Comparison of ENCODE assay signal across 9 cellular contexts in the genomic region with DNA sequence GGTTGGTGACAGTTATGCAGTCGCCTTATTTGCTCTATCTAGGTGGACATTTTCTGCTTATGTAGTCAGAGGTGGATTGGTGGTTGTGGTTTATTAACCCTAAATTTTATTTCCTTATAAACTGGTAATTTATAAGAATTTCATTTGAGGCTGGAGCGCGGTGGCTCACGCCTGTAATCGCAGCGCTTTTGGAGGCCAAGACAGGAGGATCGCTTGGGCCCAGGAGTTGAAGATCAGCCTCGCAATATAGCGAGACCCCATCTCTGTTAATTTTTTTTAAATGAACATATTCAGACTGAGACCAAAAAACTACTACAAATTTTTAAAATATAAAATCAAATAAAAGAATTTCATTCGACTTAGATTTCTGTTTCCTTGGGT. TPM values are rescaled to one million over a fixed set of nuclear protein-coding genes. Genes with fewer than 3 reads are reported as not detected.
A peak's percentile ranks its signal among the peaks of the same experiment; 100 is the strongest.
DNase-seq lines count a peak whose midpoint lies in the region; ATAC-seq and TF ChIP-seq lines count a peak whose summit lies in the region.
"Had no signal": no experiment of that assay in that cellular context is flagged by ENCODE, and none has a peak within 500 bp of the region (broad histone marks: within the 10 kb centered on the region; RNA-seq: fewer than 3 reads in every experiment).

No MANE protein-coding gene starts in this region.

- POLR2A ChIA-PET in T-cell (lab: Charles Lee), result no interaction called here

- TF ChIP-seq EP300 in sigmoid colon (IDR thresholded peaks at IDR 0.05), result no peak

- peak overlapping the region; percentile 86 to 90 (median 88) for H3K4me3 Mint-ChIP-seq in T-cell

- no peaks in the 10 kb centered on the region for H3K27me3 Mint-ChIP-seq in T-cell

- peaks cover 0 to 26% (median 20%) of the 10 kb centered on the region in 4 donors for H3K4me1 ChIP-seq in sigmoid colon

- H3K27ac ChIP-seq in sigmoid colon, result peak overlapping the region; percentile 90 to 97 (median 94)

- ATAC-seq in T-cell (replicated peaks in 1 of 4) (no peak), GM21360 (IDR thresholded peaks at IDR 0.05; ENCODE audit: unreplicated experiment) (no peak)

- peak overlapping the region; percentile 98 for H3K4me3 ChIP-seq in GM12875 (ENCODE audit: low read depth, low read length)
- H3K4me3 ChIP-seq in fibroblast of the aortic adventitia (ENCODE audit: low read depth, low read length), result peak overlapping the region; percentile 86
- peak overlapping the region; percentile 82 to 99 (median 95) for H3K4me3 ChIP-seq in sigmoid colon

- no peaks in the 10 kb centered on the region for H3K36me3 ChIP-seq in sigmoid colon

- H3K27ac Mint-ChIP-seq in T-cell, result peak overlapping the region; percentile 69 to 75

- peaks cover 12% of the 10 kb centered on the region for H3K36me3 Mint-ChIP-seq in T-cell

- H3K9me3 Mint-ChIP-seq in T-cell, result no peaks in the 10 kb centered on the region

- H3K9me3 ChIP-seq in sigmoid colon, result no peaks in the 10 kb centered on the region

- TF ChIP-seq CTCF in GM12875 (IDR thresholded peaks at IDR 0.05; ENCODE audit: borderline replicate concordance, insufficient read depth, low read depth, low read length) (no peak), fibroblast of the aortic adventitia (IDR thresholded peaks at IDR 0.05; ENCODE audit: insufficient read depth, low read length) (no peak), sigmoid colon (IDR thresholded peaks at IDR 0.05) (no peak)

- DNase-seq in T-cell (no peak), fibroblast of the aortic adventitia (ENCODE audit: low read depth) (peak; percentile 43), sigmoid colon (peak; percentile 62), globus pallidus (ENCODE audit: low spot score) (no peak), H4 (ENCODE audit: low spot score) (no peak)
- no peak for DNase-seq in central memory CD4-positive, alpha-beta T cell
- DNase-seq: activated CD4-positive, alpha-beta T cell treated with anti-CD3 and anti-CD28 coated beads for 48 hours had no signal

- CTCF ChIA-PET in T-cell (lab: Charles Lee), result interaction anchor here in 1 of 2 donors (0.6 kb wide), 1 partner anchor 61 kb away, joined by 4 read pairs; no protein-coding TSS in a partner anchor

- TF ChIP-seq POLR2A in sigmoid colon (IDR thresholded peaks at IDR 0.05), result no peak

- peaks cover 26 to 34% (median 32%) of the 10 kb centered on the region in 3 donors for H3K4me1 Mint-ChIP-seq in T-cell

- H3K27me3 ChIP-seq in sigmoid colon, result no peaks in the 10 kb centered on the region

- intact Hi-C loops in sigmoid colon (cut with DNase I), result loop anchor here (10.0 kb wide), 1 partner anchor 223 kb away; a partner anchor contains a TSS

- 58 to 70% methylated on average over 10 of the region's 10 CpGs for WGBS in sigmoid colon, 2 donors

RNA-seq across cellular contexts. Expression of a gene that starts 0.8 kb away (rescaled TPM):
- 10 to 100 TPM in 3 of 5 donors, 1 to 10 TPM in 2; 5.6 to 11.9 (median 10.6) TPM for total RNA-seq in T-cell
- 11.7 and 17.3 TPM in 2 replicates for total RNA-seq in fibroblast of the aortic adventitia (ENCODE audit: low replicate concordance)
- total RNA-seq in sigmoid colon, result 10 to 100 TPM in 3 of 4 donors, 1 to 10 TPM in 1; 7.9 to 13.8 (median 11.9) TPM
- 1 to 10 TPM; 6.2 to 6.7 (median 6.6) TPM for polyA plus RNA-seq in sigmoid colon
- total RNA-seq in H4 (2014; rRNA removed; shearing (Covaris generic)), result 13.0 and 18.8 TPM in 2 replicates

RNA-seq across cellular contexts. Expression of a gene that starts 20.6 kb away (rescaled TPM):
- 10 to 100 TPM; 16.2 to 29.8 (median 18.6) TPM for total RNA-seq in T-cell
- total RNA-seq in fibroblast of the aortic adventitia (ENCODE audit: low replicate concordance), result 0.09 and 1.4 TPM in 2 replicates
- 10 to 100 TPM in 2 of 4 donors, 1 to 10 TPM in 2; 7.6 to 23.5 (median 9.8) TPM for total RNA-seq in sigmoid colon
- 100 to 1,000 TPM in 1 of 3 donors, 10 to 100 TPM in 2; 26.4 to 266 (median 54.4) TPM for polyA plus RNA-seq in sigmoid colon
- 8.2 and 10.4 TPM in 2 replicates for total RNA-seq in H4 (2014; rRNA removed; shearing (Covaris generic))

RNA-seq across cellular contexts. Expression of a gene that starts 39.1 kb away (rescaled TPM):
- total RNA-seq in T-cell, result 10 to 100 TPM; 38.3 to 48.2 (median 46.6) TPM
- 17.9 and 33.5 TPM in 2 replicates for total RNA-seq in fibroblast of the aortic adventitia (ENCODE audit: low replicate concordance)
- total RNA-seq in sigmoid colon, result 10 to 100 TPM; 27.2 to 47.9 (median 38.9) TPM
- 10 to 100 TPM; 49.8 to 67.3 (median 59.4) TPM for polyA plus RNA-seq in sigmoid colon
- 72.7 and 85.3 TPM in 2 replicates for total RNA-seq in H4 (2014; rRNA removed; shearing (Covaris generic))

RNA-seq across cellular contexts. Expression of a gene that starts 59.4 kb away (rescaled TPM):
- total RNA-seq in T-cell (under 1 TPM in 3 of 5 donors, not detected in 2; 0.26 to 0.96 (median 0.51) TPM), fibroblast of the aortic adventitia (ENCODE audit: low replicate concordance) (2.2 and 4.2 TPM in 2 replicates), sigmoid colon (1,000 to 10,000 TPM; 1,586 to 3,058 (median 2,656) TPM)
- polyA plus RNA-seq in sigmoid colon, result 100 to 1,000 TPM in 1 of 3 donors, 10 to 100 TPM in 1, 1 to 10 TPM in 1; 4.9 to 115 (median 45.0) TPM
- 0.21 and 0.25 TPM in 2 replicates for total RNA-seq in H4 (2014; rRNA removed; shearing (Covaris generic))

Comparison
In these comparisons a context has a peak if more than half of its experiments do, and no peak if none do; other contexts are left out.
1. DNase-seq: peak in fibroblast of the aortic adventitia (single experiment) and sigmoid colon (single experiment); none in T-cell (0 of 34), globus pallidus (single experiment), central memory CD4-positive, alpha-beta T cell (single experiment) and H4 (single experiment).
2. Peak in every context shown above with its lines, with median percentiles within 50 percentile points of each other: H3K4me3 ChIP-seq.